In genomic region chr1:11114966-11115365, GRCh38 we compare ENCODE assay signal across 27 cellular contexts.
"Had no signal": no experiment of that assay in that cellular context is flagged by ENCODE, and none has a peak within 500 bp of the region (broad histone marks: within the 10 kb centered on the region; RNA-seq: fewer than 3 reads in every experiment).

No MANE protein-coding gene starts in this region.

- H3K9me3 Mint-ChIP-seq: activated CD4-positive, alpha-beta memory T cell treated with anti-CD3 and anti-CD28 coated beads, Interleukin-2, amount 10 ng/mL, durations not matched to agents 7 days and 5 days; activated naive CD4-positive, alpha-beta T cell treated with anti-CD3 and anti-CD28 coated beads, Interleukin-2, amount 10 ng/mL, durations not matched to agents 7 days and 5 days; activated naive CD8-positive, alpha-beta T cell treated with anti-CD3 and anti-CD28 coated beads for 36 hours; central memory CD8-positive, alpha-beta T cell; T-cell had no signal

- H3K4me1 Mint-ChIP-seq: activated CD4-positive, alpha-beta memory T cell treated with anti-CD3 and anti-CD28 coated beads, Interleukin-2, amount 10 ng/mL, durations not matched to agents 7 days and 5 days; activated CD8-positive, alpha-beta memory T cell treated with anti-CD3 and anti-CD28 coated beads, Interleukin-2, amount 10 ng/mL, durations not matched to agents 7 days and 5 days; activated naive CD4-positive, alpha-beta T cell treated with anti-CD3 and anti-CD28 coated beads, Interleukin-2, amount 10 ng/mL, durations not matched to agents 7 days and 5 days; activated naive CD8-positive, alpha-beta T cell treated with anti-CD3 and anti-CD28 coated beads for 36 hours; central memory CD8-positive, alpha-beta T cell; T-cell had no signal

- DNase-seq: activated CD4-positive, alpha-beta memory T cell treated with anti-CD3 and anti-CD28 coated beads, Interleukin-2, amount 10 ng/mL, durations not matched to agents 7 days and 5 days; activated CD4-positive, alpha-beta T cell treated with anti-CD3 and anti-CD28 coated beads for 1 hour; activated CD4-positive, alpha-beta T cell treated with anti-CD3 and anti-CD28 coated beads for 48 hours; activated CD4-positive, CD25-positive, alpha-beta regulatory T cell; activated CD8-positive, alpha-beta memory T cell treated with anti-CD3 and anti-CD28 coated beads for 24 hours; activated CD8-positive, alpha-beta memory T cell treated with anti-CD3 and anti-CD28 coated beads, Interleukin-2, amount 10 ng/mL, durations not matched to agents 7 days and 5 days; activated CD8-positive, alpha-beta memory T cell treated with anti-CD3 and anti-CD28 coated beads, Interleukin-2, amount 50 U/mL, for 48 hours; activated gamma-delta T cell treated with Interleukin-2 at 50 U/mL for 16 hours; activated naive CD4-positive, alpha-beta T cell treated with anti-CD3 and anti-CD28 coated beads, Interleukin-2, amount 10 ng/mL, durations not matched to agents 7 days and 5 days; activated naive CD8-positive, alpha-beta T cell treated with anti-CD3 and anti-CD28 coated beads for 36 hours; amniotic stem cell; brain microvascular endothelial cell; NCI-H1092 treated with DMSO at 0.1 percent for 48 hours; NCI-H1436 treated with DMSO at 0.1 percent for 48 hours; NCI-H187 treated with DMSO at 0.1 percent for 48 hours; NCI-H510A; NCI-H526; NCI-H748 treated with DMSO at 0.1 percent for 48 hours; PC-9; SIG-M5; T-cell; T-helper 17 cell; T-helper 9 cell; WERI-Rb-1 had no signal

- H3K27me3 Mint-ChIP-seq: activated CD4-positive, alpha-beta memory T cell treated with anti-CD3 and anti-CD28 coated beads, Interleukin-2, amount 10 ng/mL, durations not matched to agents 7 days and 5 days; activated CD8-positive, alpha-beta memory T cell treated with anti-CD3 and anti-CD28 coated beads, Interleukin-2, amount 10 ng/mL, durations not matched to agents 7 days and 5 days; activated naive CD4-positive, alpha-beta T cell treated with anti-CD3 and anti-CD28 coated beads, Interleukin-2, amount 10 ng/mL, durations not matched to agents 7 days and 5 days; activated naive CD8-positive, alpha-beta T cell treated with anti-CD3 and anti-CD28 coated beads for 36 hours; central memory CD8-positive, alpha-beta T cell; T-cell; T-helper 17 cell had no signal

- H3K4me3 Mint-ChIP-seq: activated CD4-positive, alpha-beta memory T cell treated with anti-CD3 and anti-CD28 coated beads, Interleukin-2, amount 10 ng/mL, durations not matched to agents 7 days and 5 days; activated CD8-positive, alpha-beta memory T cell treated with anti-CD3 and anti-CD28 coated beads, Interleukin-2, amount 10 ng/mL, durations not matched to agents 7 days and 5 days; activated naive CD4-positive, alpha-beta T cell treated with anti-CD3 and anti-CD28 coated beads, Interleukin-2, amount 10 ng/mL, durations not matched to agents 7 days and 5 days; activated naive CD8-positive, alpha-beta T cell treated with anti-CD3 and anti-CD28 coated beads for 36 hours; central memory CD8-positive, alpha-beta T cell; T-cell; T-helper 17 cell had no signal

- H3K27ac Mint-ChIP-seq: activated CD4-positive, alpha-beta memory T cell treated with anti-CD3 and anti-CD28 coated beads, Interleukin-2, amount 10 ng/mL, durations not matched to agents 7 days and 5 days; activated CD8-positive, alpha-beta memory T cell treated with anti-CD3 and anti-CD28 coated beads, Interleukin-2, amount 10 ng/mL, durations not matched to agents 7 days and 5 days; activated naive CD4-positive, alpha-beta T cell treated with anti-CD3 and anti-CD28 coated beads, Interleukin-2, amount 10 ng/mL, durations not matched to agents 7 days and 5 days; activated naive CD8-positive, alpha-beta T cell treated with anti-CD3 and anti-CD28 coated beads for 36 hours; T-cell; T-helper 17 cell had no signal

- ATAC-seq: activated CD8-positive, alpha-beta memory T cell treated with anti-CD3 and anti-CD28 coated beads, Interleukin-2, amount 10 ng/mL, durations not matched to agents 7 days and 5 days; Right ventricle myocardium inferior; SK-N-SH treated with all-trans-retinoic acid at 6 μM for 48 hours; T-cell; T-helper 17 cell had no signal
